1 cellular context compared by ENCODE assay signal in the genomic region with DNA sequence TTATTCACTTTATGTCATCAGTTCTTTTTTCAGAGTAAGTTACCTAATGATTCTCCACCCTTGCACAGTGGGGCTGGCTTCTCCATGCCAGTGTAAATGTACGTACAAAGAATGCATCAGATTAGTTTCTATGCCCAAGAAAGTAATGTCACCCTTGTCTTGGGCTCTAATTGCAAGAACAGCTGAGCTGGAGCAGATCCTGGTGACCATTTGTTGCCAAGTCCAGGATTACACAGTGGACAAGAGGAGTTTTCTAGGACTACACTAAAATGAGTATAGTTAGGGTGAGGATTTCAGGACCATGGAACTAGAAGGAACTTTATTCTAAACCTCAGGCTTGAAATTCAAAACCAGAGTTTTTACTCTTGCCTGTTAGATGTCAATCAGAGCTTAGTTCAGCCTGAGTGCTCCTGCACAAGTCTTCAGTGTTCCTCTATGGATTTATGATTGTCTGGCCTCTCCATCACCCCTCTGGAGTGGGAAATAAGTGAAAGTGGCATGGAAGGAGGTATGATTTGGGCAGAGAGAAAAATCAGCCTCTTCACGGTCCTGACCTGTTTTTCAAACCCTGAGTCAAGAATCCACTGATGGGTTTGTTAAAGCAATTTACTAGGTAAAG.
TF ChIP-seq lines count a peak whose summit lies in the region.

No MANE protein-coding gene starts in this region.

TF ChIP-seq in WTC11, 78 proteins besides CTCF, POLR2A, EP300 and RAD21 (continued from another document):
- TF ChIP-seq, protein P1, sequence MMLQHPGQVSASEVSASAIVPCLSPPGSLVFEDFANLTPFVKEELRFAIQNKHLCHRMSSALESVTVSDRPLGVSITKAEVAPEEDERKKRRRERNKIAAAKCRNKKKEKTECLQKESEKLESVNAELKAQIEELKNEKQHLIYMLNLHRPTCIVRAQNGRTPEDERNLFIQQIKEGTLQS (CRISPR knock-in tag; conservative IDR thresholded peaks at IDR 0.05) = no peak
- no peak for TF ChIP-seq IRF2 (CRISPR knock-in tag; IDR thresholded peaks at IDR 0.05; ENCODE audit: borderline replicate concordance, low read depth)
- no peak for TF ChIP-seq GRHL2 (CRISPR knock-in tag; IDR thresholded peaks at IDR 0.05; ENCODE audit: insufficient replicate concordance, severe bottlenecking)
- TF ChIP-seq SP1 (CRISPR knock-in tag; conservative IDR thresholded peaks at IDR 0.05) = no peak
- no peak for TF ChIP-seq ZNF317 (CRISPR knock-in tag; IDR thresholded peaks at IDR 0.05; ENCODE audit: borderline replicate concordance, low read depth)
- TF ChIP-seq, protein P2, sequence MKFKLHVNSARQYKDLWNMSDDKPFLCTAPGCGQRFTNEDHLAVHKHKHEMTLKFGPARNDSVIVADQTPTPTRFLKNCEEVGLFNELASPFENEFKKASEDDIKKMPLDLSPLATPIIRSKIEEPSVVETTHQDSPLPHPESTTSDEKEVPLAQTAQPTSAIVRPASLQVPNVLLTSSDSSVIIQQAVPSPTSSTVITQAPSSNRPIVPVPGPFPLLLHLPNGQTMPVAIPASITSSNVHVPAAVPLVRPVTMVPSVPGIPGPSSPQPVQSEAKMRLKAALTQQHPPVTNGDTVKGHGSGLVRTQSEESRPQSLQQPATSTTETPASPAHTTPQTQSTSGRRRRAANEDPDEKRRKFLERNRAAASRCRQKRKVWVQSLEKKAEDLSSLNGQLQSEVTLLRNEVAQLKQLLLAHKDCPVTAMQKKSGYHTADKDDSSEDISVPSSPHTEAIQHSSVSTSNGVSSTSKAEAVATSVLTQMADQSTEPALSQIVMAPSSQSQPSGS (CRISPR knock-in tag; IDR thresholded peaks at IDR 0.05; ENCODE audit: borderline replicate concordance, low read depth) = no peak
- no peak for TF ChIP-seq ETV6 (CRISPR knock-in tag; IDR thresholded peaks at IDR 0.05)
